Comparison of ENCODE assay signal across 28 cellular contexts in the genomic region with DNA sequence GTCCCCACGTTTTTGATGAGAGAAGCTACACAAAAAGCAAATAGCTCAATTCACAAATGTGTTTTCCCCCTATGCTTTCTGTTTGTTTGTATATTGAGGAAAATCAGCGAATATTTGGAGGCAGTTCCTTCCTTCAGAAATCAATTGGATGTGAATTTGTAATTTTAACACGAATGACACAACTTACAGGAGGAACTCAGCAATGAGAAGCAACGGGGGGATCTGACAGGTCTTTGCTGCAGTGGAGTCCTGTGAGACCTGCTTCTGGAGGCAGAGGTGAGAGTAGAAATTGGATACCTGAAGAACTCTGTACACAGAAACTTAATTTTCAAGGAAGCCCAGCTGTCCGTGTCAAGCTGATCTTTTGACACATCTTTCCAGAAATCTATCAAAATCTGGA.
"Had no signal": no experiment of that assay in that cellular context is flagged by ENCODE, and none has a peak within 500 bp of the region (broad histone marks: within the 10 kb centered on the region; RNA-seq: fewer than 3 reads in every experiment).

No MANE protein-coding gene starts in this region.

- H3K4me1 ChIP-seq: SJCRH30 had no signal

- H3K4me1 Mint-ChIP-seq: activated CD4-positive, alpha-beta T cell treated with anti-CD3 and anti-CD28 coated beads, Interleukin-2, amount 10 ng/mL, durations not matched to agents 24 days and 14 days; activated naive CD4-positive, alpha-beta T cell treated with anti-CD3 and anti-CD28 coated beads, Interleukin-2, amount 50 U/mL, for 24 hours; activated naive CD8-positive, alpha-beta T cell treated with anti-CD3 and anti-CD28 coated beads, Interleukin-2, amount 10 ng/mL, durations not matched to agents 7 days and 5 days had no signal

- ATAC-seq: activated CD8-positive, alpha-beta T cell treated with anti-CD3 and anti-CD28 coated beads for 36 hours; Panc1 had no signal

- H3K27ac ChIP-seq: brain microvascular endothelial cell, SJCRH30, SK-N-MC, WERI-Rb-1 had no signal

- H3K9me3 ChIP-seq: SJCRH30 had no signal

- H3K36me3 Mint-ChIP-seq: activated naive CD4-positive, alpha-beta T cell treated with anti-CD3 and anti-CD28 coated beads, Interleukin-2, amount 50 U/mL, for 24 hours; activated naive CD8-positive, alpha-beta T cell treated with anti-CD3 and anti-CD28 coated beads, Interleukin-2, amount 10 ng/mL, durations not matched to agents 7 days and 5 days had no signal

- H3K36me3 ChIP-seq: brain microvascular endothelial cell, SJCRH30, WERI-Rb-1 had no signal

- H3K27me3 Mint-ChIP-seq: activated CD4-positive, alpha-beta T cell treated with anti-CD3 and anti-CD28 coated beads, Interleukin-2, amount 10 ng/mL, durations not matched to agents 24 days and 14 days; activated CD8-positive, alpha-beta T cell treated with anti-CD3 and anti-CD28 coated beads for 36 hours; activated naive CD4-positive, alpha-beta T cell treated with anti-CD3 and anti-CD28 coated beads, Interleukin-2, amount 50 U/mL, for 24 hours; activated naive CD8-positive, alpha-beta T cell treated with anti-CD3 and anti-CD28 coated beads, Interleukin-2, amount 10 ng/mL, durations not matched to agents 7 days and 5 days; activated T-cell treated with anti-CD3 and anti-CD28 coated beads, Interleukin-2, amount 50 U/mL, for 24 hours had no signal

- H3K4me3 Mint-ChIP-seq: activated CD4-positive, alpha-beta T cell treated with anti-CD3 and anti-CD28 coated beads, Interleukin-2, amount 10 ng/mL, durations not matched to agents 24 days and 14 days; activated CD8-positive, alpha-beta T cell treated with anti-CD3 and anti-CD28 coated beads for 36 hours; activated naive CD4-positive, alpha-beta T cell treated with anti-CD3 and anti-CD28 coated beads, Interleukin-2, amount 50 U/mL, for 24 hours; activated naive CD8-positive, alpha-beta T cell treated with anti-CD3 and anti-CD28 coated beads, Interleukin-2, amount 10 ng/mL, durations not matched to agents 7 days and 5 days; activated T-cell treated with anti-CD3 and anti-CD28 coated beads, Interleukin-2, amount 50 U/mL, for 24 hours had no signal

- H3K9me3 Mint-ChIP-seq: activated CD4-positive, alpha-beta T cell treated with anti-CD3 and anti-CD28 coated beads, Interleukin-2, amount 10 ng/mL, durations not matched to agents 24 days and 14 days; activated CD8-positive, alpha-beta T cell treated with anti-CD3 and anti-CD28 coated beads for 36 hours; activated naive CD4-positive, alpha-beta T cell treated with anti-CD3 and anti-CD28 coated beads, Interleukin-2, amount 50 U/mL, for 24 hours; activated naive CD8-positive, alpha-beta T cell treated with anti-CD3 and anti-CD28 coated beads, Interleukin-2, amount 10 ng/mL, durations not matched to agents 7 days and 5 days; activated T-cell treated with anti-CD3 and anti-CD28 coated beads, Interleukin-2, amount 50 U/mL, for 24 hours; activated T-helper 2 cell treated with anti-CD3 and anti-CD28 coated beads, Interferon-gamma antibody, Interleukin-2, Interleukin-4, amounts not matched to agents 10 μg/mL and 5 μg/mL and 100 μg/mL, durations not matched to agents 14 hours and 24 hours and 36 hours had no signal

- DNase-seq: activated CD4-positive, alpha-beta T cell treated with anti-CD3 and anti-CD28 coated beads, Interleukin-2, amount 10 ng/mL, durations not matched to agents 24 days and 14 days; activated CD4-positive, alpha-beta T cell treated with anti-CD3 and anti-CD28 coated beads, Interleukin-2, amount 50 U/mL, for 4 hours; activated CD8-positive, alpha-beta T cell treated with anti-CD3 and anti-CD28 coated beads for 36 hours; activated gamma-delta T cell; activated naive CD4-positive, alpha-beta T cell treated with Interleukin-2 at 50 U/mL for 16 hours; activated naive CD8-positive, alpha-beta T cell treated with anti-CD3 and anti-CD28 coated beads, Interleukin-2, amount 10 ng/mL, durations not matched to agents 7 days and 5 days; activated T-cell treated with anti-CD3 and anti-CD28 coated beads, Interleukin-2, amount 50 U/mL, for 24 hours; amygdala; brain microvascular endothelial cell; central memory CD4-positive, alpha-beta T cell; Kasumi-1; KG1; MM.1S; MV-4-11; NCI-H1092; NCI-H1436 treated with DMSO at 0.1 percent for 48 hours; NCI-H1694 treated with DMSO at 0.1 percent for 48 hours; NCI-H2029; NCI-H524; NCI-H69; SHP77; SJCRH30; T1000; WERI-Rb-1 had no signal

- H3K27me3 ChIP-seq: brain microvascular endothelial cell, SJCRH30 had no signal

- H3K27ac Mint-ChIP-seq: activated CD4-positive, alpha-beta T cell treated with anti-CD3 and anti-CD28 coated beads, Interleukin-2, amount 10 ng/mL, durations not matched to agents 24 days and 14 days; activated CD8-positive, alpha-beta T cell treated with anti-CD3 and anti-CD28 coated beads for 36 hours; activated naive CD4-positive, alpha-beta T cell treated with anti-CD3 and anti-CD28 coated beads, Interleukin-2, amount 50 U/mL, for 24 hours; activated naive CD8-positive, alpha-beta T cell treated with anti-CD3 and anti-CD28 coated beads, Interleukin-2, amount 10 ng/mL, durations not matched to agents 7 days and 5 days; activated T-cell treated with anti-CD3 and anti-CD28 coated beads, Interleukin-2, amount 50 U/mL, for 24 hours; activated T-helper 2 cell treated with anti-CD3 and anti-CD28 coated beads, Interferon-gamma antibody, Interleukin-2, Interleukin-4, amounts not matched to agents 10 μg/mL and 5 μg/mL and 100 μg/mL, durations not matched to agents 14 hours and 24 hours and 36 hours had no signal

- H3K4me3 ChIP-seq: SJCRH30, SK-N-MC had no signal
